ENCODE assay signal across 23 cellular contexts in genomic region chr22:50713571-50714056, GRCh38. TPM values are rescaled to one million over a fixed set of nuclear protein-coding genes. Genes with fewer than 3 reads are reported as not detected.
A peak's percentile ranks its signal among the peaks of the same experiment; 100 is the strongest.
DNase-seq lines count a peak whose midpoint lies in the region; ATAC-seq and TF ChIP-seq lines count a peak whose summit lies in the region.
"Had no signal": no experiment of that assay in that cellular context is flagged by ENCODE, and none has a peak within 500 bp of the region (broad histone marks: within the 10 kb centered on the region; RNA-seq: fewer than 3 reads in every experiment).

No MANE protein-coding gene starts in this region.

- H3K27me3 ChIP-seq in breast epithelium (no peaks in the 10 kb centered on the region), mammary epithelial cell (ENCODE audit: insufficient read depth, low read length) (no peaks in the 10 kb centered on the region)
- H3K27me3 ChIP-seq: foreskin keratinocyte, MG63 had no signal

- H3K79me2 ChIP-seq in mammary epithelial cell (ENCODE audit: insufficient read depth, low read length) = no peaks in the 10 kb centered on the region

- no peaks in the 10 kb centered on the region for H3K9me3 Mint-ChIP-seq in activated CD4-positive, alpha-beta T cell treated with anti-CD3 and anti-CD28 coated beads, Interleukin-2, amount 10 ng/mL, durations not matched to agents 24 days and 14 days
- H3K9me3 Mint-ChIP-seq: activated CD4-positive, alpha-beta memory T cell treated with anti-CD3 and anti-CD28 coated beads for 36 hours; CD4-positive, alpha-beta memory T cell had no signal

- H3K4me1 Mint-ChIP-seq in activated CD4-positive, alpha-beta T cell treated with anti-CD3 and anti-CD28 coated beads, Interleukin-2, amount 10 ng/mL, durations not matched to agents 24 days and 14 days = no peaks in the 10 kb centered on the region
- H3K4me1 Mint-ChIP-seq: CD4-positive, alpha-beta memory T cell had no signal

- peaks cover 2% of the 10 kb centered on the region for H3K27me3 Mint-ChIP-seq in activated CD4-positive, alpha-beta T cell treated with anti-CD3 and anti-CD28 coated beads, Interleukin-2, amount 10 ng/mL, durations not matched to agents 24 days and 14 days
- H3K27me3 Mint-ChIP-seq: activated CD4-positive, alpha-beta memory T cell treated with anti-CD3 and anti-CD28 coated beads for 36 hours had no signal

- intact Hi-C loops in breast epithelium (cut with DNase I; ENCODE audit: low total_unique reads) (no loop called here), mammary epithelial cell (cut with micrococcal nuclease) (no loop called here), head of caudate nucleus (cut with DNase I) (no loop called here), mucosa of descending colon (cut with DNase I, micrococcal nuclease) (no loop called here)
- intact Hi-C loops in activated CD4-positive, alpha-beta T cell treated with anti-CD3 and anti-CD28 coated beads, Interleukin-2, amount 10 ng/mL, durations not matched to agents 24 days and 14 days (cut with micrococcal nuclease) = no loop called here

- no peaks in the 10 kb centered on the region for H4K20me1 ChIP-seq in mammary epithelial cell (ENCODE audit: insufficient read depth, low read length)

- H3K4me3 ChIP-seq in breast epithelium = no peak overlapping the region
- H3K4me3 ChIP-seq in mammary epithelial cell (replicated peaks in 1 of 3; ENCODE audit: insufficient read depth in 1 of 3, low read depth in 2 of 3, low read length in 3 of 3) = no peak overlapping the region
- H3K4me3 ChIP-seq in mucosa of descending colon = no peak overlapping the region
- H3K4me3 ChIP-seq: GM12878, MG63 had no signal

- H2AFZ ChIP-seq in mammary epithelial cell (ENCODE audit: low read depth, low read length) = no peak overlapping the region

- peak overlapping the region; percentile 38 to 57 for H3K27ac ChIP-seq in breast epithelium
- no peak overlapping the region for H3K27ac ChIP-seq in mammary epithelial cell (ENCODE audit: insufficient read depth, low read depth, low read length)
- H3K27ac ChIP-seq in temporal lobe (ENCODE audit: low read depth, low read length) = peak overlapping the region; percentile 98
- H3K27ac ChIP-seq: foreskin keratinocyte had no signal

- in situ Hi-C loops in mammary epithelial cell (cut with MboI; ENCODE audit: low sequenced_read_pairs in 2 of 2) = no loop called here

- dilution Hi-C loops in mammary epithelial cell (cut with HindIII; ENCODE audit: low sequenced_read_pairs) = no loop called here

- no peak overlapping the region for H3K4me3 Mint-ChIP-seq in activated CD4-positive, alpha-beta T cell treated with anti-CD3 and anti-CD28 coated beads, Interleukin-2, amount 10 ng/mL, durations not matched to agents 24 days and 14 days
- H3K4me3 Mint-ChIP-seq: activated CD4-positive, alpha-beta memory T cell treated with anti-CD3 and anti-CD28 coated beads for 36 hours; CD4-positive, alpha-beta memory T cell had no signal

- no peak overlapping the region for H3K9ac ChIP-seq in mammary epithelial cell (ENCODE audit: insufficient read depth, low read length)
- H3K9ac ChIP-seq: SK-N-SH had no signal

- CTCF ChIA-PET in mammary epithelial cell (lab: Charles Lee; ENCODE audit: low non-redundant PET) = no interaction called here

- peak in 1 of 2 donors; percentile 52 for DNase-seq in breast epithelium (ENCODE audit: low spot score in 2 of 2)
- no peak for DNase-seq in mammary epithelial cell
- peak; percentile 54 to 95 (median 86) for DNase-seq in head of caudate nucleus
- peak in 1 of 3 donors; percentile 7 for DNase-seq in mucosa of descending colon
- DNase-seq in activated effector memory CD4-positive, alpha-beta T cell treated with Interleukin-2 at 50 U/mL for 16 hours = no peak
- DNase-seq in activated CD4-positive, alpha-beta T cell treated with anti-CD3 and anti-CD28 coated beads, Interleukin-2, amount 10 ng/mL, durations not matched to agents 24 days and 14 days = no peak
- DNase-seq: 8988T; activated CD4-positive, alpha-beta memory T cell treated with anti-CD3 and anti-CD28 coated beads for 36 hours; CD4-positive, alpha-beta memory T cell; foreskin keratinocyte; H7; MG63; naive B cell; NCI-H187 treated with DMSO at 0.1 percent for 48 hours; SK-N-SH; stimulated activated CD4-positive, alpha-beta T cell treated with anti-CD3 and anti-CD28 coated beads, Interleukin-4, amount 100 ng/mL, for 4 hours; trophoblast cell had no signal

- H3K27ac Mint-ChIP-seq in activated CD4-positive, alpha-beta T cell treated with anti-CD3 and anti-CD28 coated beads, Interleukin-2, amount 10 ng/mL, durations not matched to agents 24 days and 14 days = no peak overlapping the region
- H3K27ac Mint-ChIP-seq: activated CD4-positive, alpha-beta memory T cell treated with anti-CD3 and anti-CD28 coated beads for 36 hours had no signal

- H3K4me2 ChIP-seq in mammary epithelial cell (ENCODE audit: insufficient read depth, low read depth, low read length) = no peak overlapping the region
- H3K4me2 ChIP-seq: SK-N-SH had no signal

- H3K9me3 ChIP-seq in breast epithelium = no peaks in the 10 kb centered on the region
- H3K9me3 ChIP-seq in mammary epithelial cell (replicated peaks; ENCODE audit: insufficient read depth, low read length) = no peaks in the 10 kb centered on the region
- H3K9me3 ChIP-seq in mucosa of descending colon = no peaks in the 10 kb centered on the region
- H3K9me3 ChIP-seq: MG63, SK-N-SH had no signal

- no peak for TF ChIP-seq CTCF in breast epithelium (IDR thresholded peaks at IDR 0.05)
- TF ChIP-seq CTCF in mammary epithelial cell (conservative IDR thresholded peaks at IDR 0.05 in 1 of 2, IDR thresholded peaks at IDR 0.05 in 1 of 2; ENCODE audit: extremely low read depth in 1 of 2, insufficient read depth in 1 of 2, low read depth in 1 of 2, low read length in 2 of 2) = no peak
- TF ChIP-seq CTCF in mucosa of descending colon (IDR thresholded peaks at IDR 0.05) = no peak

- peaks cover 0 to 4% of the 10 kb centered on the region in 2 donors for H3K4me1 ChIP-seq in breast epithelium
- H3K4me1 ChIP-seq in mammary epithelial cell (ENCODE audit: insufficient read depth, low read length) = peaks cover 3% of the 10 kb centered on the region
- H3K4me1 ChIP-seq in mucosa of descending colon (ENCODE audit: low read depth) = no peaks in the 10 kb centered on the region
- H3K4me1 ChIP-seq: foreskin keratinocyte had no signal

- 84% methylated on average over 5 of the region's 5 CpGs for WGBS in mammary epithelial cell (ENCODE audit: low coverage, missing lambda C conversion rate)

- ATAC-seq in mucosa of descending colon (peak; percentile 58), GM21737 (IDR thresholded peaks at IDR 0.05; ENCODE audit: unreplicated experiment) (no peak)
- ATAC-seq: foreskin keratinocyte, GM12878 had no signal

- no peaks in the 10 kb centered on the region for H3K36me3 ChIP-seq in breast epithelium
- no peaks in the 10 kb centered on the region for H3K36me3 ChIP-seq in mammary epithelial cell (ENCODE audit: insufficient read depth, low read length)
- H3K36me3 ChIP-seq in mucosa of descending colon (ENCODE audit: low read depth) = no peaks in the 10 kb centered on the region
- H3K36me3 ChIP-seq: MG63 had no signal

- BruUV-seq in mammary epithelial cell (replicated peaks; lab: Mats Ljungman, UMichigan) = no TSS peak

- no peak for TF ChIP-seq POLR2A in breast epithelium (IDR thresholded peaks at IDR 0.05)

- H3K36me3 Mint-ChIP-seq in activated CD4-positive, alpha-beta T cell treated with anti-CD3 and anti-CD28 coated beads, Interleukin-2, amount 10 ng/mL, durations not matched to agents 24 days and 14 days (ENCODE audit: low read depth) = no peaks in the 10 kb centered on the region
- H3K36me3 Mint-ChIP-seq: activated CD4-positive, alpha-beta memory T cell treated with anti-CD3 and anti-CD28 coated beads for 36 hours; CD4-positive, alpha-beta memory T cell; naive B cell had no signal

RNA-seq across cellular contexts. Expression of gene ACR, which starts 24.4 kb away (rescaled TPM):
- total RNA-seq in breast epithelium (under 1 TPM in 2 of 3 donors, not detected in 1; 0.44 to 0.80 TPM), mammary epithelial cell (not detected), mucosa of descending colon (1 to 10 TPM in 1 of 3 donors, under 1 TPM in 2; 0.41 to 1.4 (median 0.43) TPM), temporal lobe (not detected)
- polyA plus RNA-seq in mammary epithelial cell = not detected
- polyA minus RNA-seq in mammary epithelial cell = not detected
- total RNA-seq in activated CD4-positive, alpha-beta T cell treated with anti-CD3 and anti-CD28 coated beads, Interleukin-2, amount 10 ng/mL, durations not matched to agents 24 days and 14 days = not detected in 2 replicates
- total RNA-seq: activated CD4-positive, alpha-beta memory T cell treated with anti-CD3 and anti-CD28 coated beads for 36 hours; CD4-positive, alpha-beta memory T cell; foreskin keratinocyte; GM12878; H7; kidney epithelial cell; NCI-H460; OCI-LY7 had no signal
- polyA plus RNA-seq: CD4-positive, alpha-beta memory T cell; foreskin keratinocyte; GM12878 had no signal

RNA-seq across cellular contexts. Expression of gene SHANK3, which starts 41.0 kb away (rescaled TPM):
- 10 to 100 TPM in 1 of 3 donors, 1 to 10 TPM in 2; 4.8 to 28.8 (median 5.9) TPM for total RNA-seq in breast epithelium
- total RNA-seq in mammary epithelial cell = 10 to 100 TPM in 1 of 2 donors, 1 to 10 TPM in 1; 3.5 to 12.9 TPM
- polyA plus RNA-seq in mammary epithelial cell = 3.3 TPM
- polyA minus RNA-seq in mammary epithelial cell = 2.9 TPM
- 10 to 100 TPM in 1 of 3 donors, 1 to 10 TPM in 2; 3.9 to 14.2 (median 7.1) TPM for total RNA-seq in mucosa of descending colon
- total RNA-seq in temporal lobe = 5.9 TPM
- total RNA-seq in activated CD4-positive, alpha-beta T cell treated with anti-CD3 and anti-CD28 coated beads, Interleukin-2, amount 10 ng/mL, durations not matched to agents 24 days and 14 days = 0.17 and 0.21 TPM in 2 replicates
- total RNA-seq: CD4-positive, alpha-beta memory T cell had no signal
- polyA plus RNA-seq: CD4-positive, alpha-beta memory T cell had no signal

Comparison
In these comparisons a context has a peak if more than half of its experiments do, and no peak if none do; other contexts are left out.
1. DNase-seq: peak in head of caudate nucleus (42 of 42); none in mammary epithelial cell (single experiment), activated effector memory CD4-positive, alpha-beta T cell treated with Interleukin-2 at 50 U/mL for 16 hours (single experiment) and activated CD4-positive, alpha-beta T cell treated with anti-CD3 and anti-CD28 coated beads, Interleukin-2, amount 10 ng/mL, durations not matched to agents 24 days and 14 days (single experiment).